In the genomic region with DNA sequence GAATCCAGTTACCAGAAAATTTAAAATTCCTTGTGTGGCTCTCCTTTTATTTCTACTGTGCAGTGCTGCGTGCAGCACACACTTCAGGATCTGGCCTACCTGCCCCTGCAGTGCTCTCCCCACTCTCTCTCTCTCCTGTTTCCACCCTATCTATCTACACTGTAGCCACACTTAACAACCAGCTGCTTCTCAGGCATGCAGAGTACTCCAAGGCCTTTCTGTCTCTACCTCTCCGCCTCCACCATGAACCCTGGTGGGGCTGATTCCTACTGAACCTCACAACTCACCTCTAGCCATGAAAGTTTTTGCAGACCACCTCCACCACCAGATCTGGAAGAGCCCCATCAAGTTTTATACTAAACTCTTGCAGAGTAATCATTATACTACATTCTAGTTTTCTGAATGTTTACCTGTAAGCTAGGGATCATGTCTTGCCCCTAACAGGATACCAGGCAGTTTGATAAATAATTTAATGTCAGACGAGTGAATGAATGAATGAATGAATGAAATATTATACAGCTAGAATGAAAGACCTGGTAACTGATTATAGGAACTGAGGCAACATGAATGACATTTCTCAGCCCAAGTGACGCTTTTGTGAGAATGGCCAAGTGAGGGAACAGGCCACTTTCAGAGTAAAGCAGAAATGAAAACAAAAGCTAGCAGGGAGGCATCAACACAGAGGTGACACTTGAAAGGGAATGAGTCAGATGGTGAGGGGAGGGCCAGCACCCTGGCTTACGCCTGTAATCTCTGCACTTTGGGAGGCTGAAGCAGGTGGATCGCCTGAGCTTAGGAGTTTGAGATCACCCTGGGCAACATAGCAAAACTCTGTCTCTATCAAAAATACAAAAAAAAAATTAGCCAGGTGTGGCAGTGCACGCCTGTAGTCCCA, we compare ENCODE assay signal across 9 cellular contexts.
DNase-seq lines count a peak whose midpoint lies in the region; ATAC-seq and TF ChIP-seq lines count a peak whose summit lies in the region.
"Had no signal": no experiment of that assay in that cellular context is flagged by ENCODE, and none has a peak within 500 bp of the region (broad histone marks: within the 10 kb centered on the region; RNA-seq: fewer than 3 reads in every experiment).

No MANE protein-coding gene starts in this region.

- intact Hi-C loops in mammary epithelial cell (cut with micrococcal nuclease) (no loop called here), colonic mucosa (cut with DNase I) (no loop called here)

- no peaks in the 10 kb centered on the region for H3K79me2 ChIP-seq in mammary epithelial cell (ENCODE audit: insufficient read depth, low read length)

- H2AFZ ChIP-seq in mammary epithelial cell (ENCODE audit: low read depth, low read length), result no peak overlapping the region

- peak; percentile 95 for ATAC-seq in HG03378 (IDR thresholded peaks at IDR 0.05; ENCODE audit: unreplicated experiment)
- ATAC-seq in activated naive CD8-positive, alpha-beta T cell treated with anti-CD3 and anti-CD28 coated beads, Interleukin-2, amount 50 U/mL, for 24 hours, result peak; percentile 95

- no peaks in the 10 kb centered on the region for H4K20me1 ChIP-seq in mammary epithelial cell (ENCODE audit: insufficient read depth, low read length)

- peaks cover 4% of the 10 kb centered on the region for H3K9me3 Mint-ChIP-seq in activated naive CD8-positive, alpha-beta T cell treated with anti-CD3 and anti-CD28 coated beads, Interleukin-2, amount 50 U/mL, for 24 hours

- peak overlapping the region; percentile 47 for H3K4me3 Mint-ChIP-seq in activated naive CD8-positive, alpha-beta T cell treated with anti-CD3 and anti-CD28 coated beads, Interleukin-2, amount 50 U/mL, for 24 hours

- no peaks in the 10 kb centered on the region for H3K4me1 ChIP-seq in mammary epithelial cell (ENCODE audit: insufficient read depth, low read length)
- no peaks in the 10 kb centered on the region for H3K4me1 ChIP-seq in colonic mucosa

- H3K36me3 ChIP-seq in mammary epithelial cell (ENCODE audit: insufficient read depth, low read length), result no peaks in the 10 kb centered on the region
- no peaks in the 10 kb centered on the region for H3K36me3 ChIP-seq in colonic mucosa

- H3K36me3 Mint-ChIP-seq in activated naive CD8-positive, alpha-beta T cell treated with anti-CD3 and anti-CD28 coated beads, Interleukin-2, amount 50 U/mL, for 24 hours (ENCODE audit: low read depth), result peaks cover 47% of the 10 kb centered on the region

- H3K9me3 ChIP-seq in mammary epithelial cell (replicated peaks; ENCODE audit: insufficient read depth, low read length) (no peaks in the 10 kb centered on the region), colonic mucosa (no peaks in the 10 kb centered on the region)

- 93% methylated on average over 7 of the region's 7 CpGs for WGBS in mammary epithelial cell (ENCODE audit: low coverage, missing lambda C conversion rate)

- no peak overlapping the region for H3K4me2 ChIP-seq in mammary epithelial cell (ENCODE audit: insufficient read depth, low read depth, low read length)

- H3K27me3 ChIP-seq in mammary epithelial cell (ENCODE audit: insufficient read depth, low read length), result no peaks in the 10 kb centered on the region
- no peaks in the 10 kb centered on the region for H3K27me3 ChIP-seq in colonic mucosa

- CTCF ChIA-PET in mammary epithelial cell (lab: Charles Lee; ENCODE audit: low non-redundant PET), result no interaction called here

- in situ Hi-C loops in mammary epithelial cell (cut with MboI; ENCODE audit: low sequenced_read_pairs in 2 of 2), result no loop called here

- H3K27ac Mint-ChIP-seq in activated naive CD8-positive, alpha-beta T cell treated with anti-CD3 and anti-CD28 coated beads, Interleukin-2, amount 50 U/mL, for 24 hours, result peak overlapping the region; percentile 83

- DNase-seq in DMS53 treated with DMSO at 0.1 percent for 48 hours (lab: John Stamatoyannopoulos, UW; ENCODE audit: unreplicated experiment) (peak; percentile 30), GM20000 (ENCODE audit: low spot score) (peak; percentile 49), H4 (ENCODE audit: low spot score) (no peak), mammary epithelial cell (no peak), colonic mucosa (no peak)
- peak; percentile 46 for DNase-seq in activated naive CD8-positive, alpha-beta T cell treated with anti-CD3 and anti-CD28 coated beads, Interleukin-2, amount 50 U/mL, for 24 hours
- DNase-seq in effector CD8-positive, alpha-beta T cell (lab: John Stamatoyannopoulos, UW), result no peak
- DNase-seq: NCI-H226 had no signal

- H3K4me1 Mint-ChIP-seq in activated naive CD8-positive, alpha-beta T cell treated with anti-CD3 and anti-CD28 coated beads, Interleukin-2, amount 50 U/mL, for 24 hours, result peaks cover 81% of the 10 kb centered on the region

- TF ChIP-seq CTCF in GM20000 (IDR thresholded peaks at IDR 0.05; ENCODE audit: extremely low read depth, missing control alignments), result no peak
- no peak for TF ChIP-seq CTCF in mammary epithelial cell (conservative IDR thresholded peaks at IDR 0.05 in 1 of 2, IDR thresholded peaks at IDR 0.05 in 1 of 2; ENCODE audit: extremely low read depth in 1 of 2, insufficient read depth in 1 of 2, low read depth in 1 of 2, low read length in 2 of 2)
- no peak for TF ChIP-seq CTCF in colonic mucosa (IDR thresholded peaks at IDR 0.05)

- no peak overlapping the region for H3K4me3 ChIP-seq in mammary epithelial cell (replicated peaks in 1 of 3; ENCODE audit: insufficient read depth in 1 of 3, low read depth in 2 of 3, low read length in 3 of 3)
- H3K4me3 ChIP-seq in colonic mucosa, result no peak overlapping the region

- no peaks in the 10 kb centered on the region for H3K27me3 Mint-ChIP-seq in activated naive CD8-positive, alpha-beta T cell treated with anti-CD3 and anti-CD28 coated beads, Interleukin-2, amount 50 U/mL, for 24 hours

- dilution Hi-C loops in mammary epithelial cell (cut with HindIII; ENCODE audit: low sequenced_read_pairs), result no loop called here

- H3K9ac ChIP-seq in mammary epithelial cell (ENCODE audit: insufficient read depth, low read length) (no peak overlapping the region), colonic mucosa (ENCODE audit: low read depth in 2 of 2, low read length in 2 of 2) (no peak overlapping the region)

- no peak overlapping the region for H3K27ac ChIP-seq in mammary epithelial cell (ENCODE audit: insufficient read depth, low read depth, low read length)
- no peak overlapping the region for H3K27ac ChIP-seq in colonic mucosa

- no TSS peak for BruUV-seq in mammary epithelial cell (replicated peaks; lab: Mats Ljungman, UMichigan)

Comparison
In these comparisons a context has a peak if more than half of its experiments do, and no peak if none do; other contexts are left out.
1. DNase-seq: peak in DMS53 treated with DMSO at 0.1 percent for 48 hours (single experiment), GM20000 (single experiment) and activated naive CD8-positive, alpha-beta T cell treated with anti-CD3 and anti-CD28 coated beads, Interleukin-2, amount 50 U/mL, for 24 hours (single experiment); none in H4 (single experiment), mammary epithelial cell (single experiment), effector CD8-positive, alpha-beta T cell (single experiment) and colonic mucosa (single experiment).